16 cellular contexts compared by ENCODE assay signal in genomic region chr21:27649323-27649722, GRCh38.
DNase-seq lines count a peak whose midpoint lies in the region; ATAC-seq, FAIRE-seq and TF ChIP-seq lines count a peak whose summit lies in the region.
"Had no signal": no experiment of that assay in that cellular context is flagged by ENCODE, and none has a peak within 500 bp of the region (broad histone marks: within the 10 kb centered on the region; RNA-seq: fewer than 3 reads in every experiment).

No MANE protein-coding gene starts in this region.

- no peak overlapping the region for H3K27ac Mint-ChIP-seq in Caco-2 (ENCODE audit: unreplicated experiment)
- H3K27ac Mint-ChIP-seq: activated CD8-positive, alpha-beta memory T cell treated with anti-CD3 and anti-CD28 coated beads, Interleukin-2, amount 10 ng/mL, durations not matched to agents 7 days and 5 days; activated naive CD4-positive, alpha-beta T cell treated with anti-CD3 and anti-CD28 coated beads, Interleukin-2, amount 50 U/mL, for 72 hours had no signal

- FAIRE-seq in small intestine (lab: Jason Lieb, UNC), result no peak
- FAIRE-seq: D721Med had no signal

- intact Hi-C loops in Caco-2 (cut with micrococcal nuclease; ENCODE audit: unreplicated experiment), result no loop called here

- no peaks in the 10 kb centered on the region for H3K27me3 ChIP-seq in small intestine (ENCODE audit: control insufficient read depth in 2 of 2, insufficient read depth in 2 of 2, low read length in 2 of 2)
- H3K27me3 ChIP-seq in Caco-2 (replicated peaks; ENCODE audit: control insufficient read depth, insufficient read depth, low read length), result no peaks in the 10 kb centered on the region

- no peaks in the 10 kb centered on the region for H3K9me3 Mint-ChIP-seq in Caco-2 (ENCODE audit: unreplicated experiment)
- H3K9me3 Mint-ChIP-seq: activated naive CD4-positive, alpha-beta T cell treated with anti-CD3 and anti-CD28 coated beads, Interleukin-2, amount 50 U/mL, for 72 hours had no signal

- no peaks in the 10 kb centered on the region for H3K4me1 ChIP-seq in small intestine (ENCODE audit: control insufficient read depth in 2 of 2, insufficient read depth in 1 of 2, low read depth in 1 of 2, low read length in 1 of 2)
- no peaks in the 10 kb centered on the region for H3K4me1 ChIP-seq in Caco-2

- H3K36me3 Mint-ChIP-seq in Caco-2 (ENCODE audit: insufficient read depth, unreplicated experiment), result no peaks in the 10 kb centered on the region
- H3K36me3 Mint-ChIP-seq: activated CD8-positive, alpha-beta memory T cell treated with anti-CD3 and anti-CD28 coated beads, Interleukin-2, amount 10 ng/mL, durations not matched to agents 7 days and 5 days; activated naive CD4-positive, alpha-beta T cell treated with anti-CD3 and anti-CD28 coated beads, Interleukin-2, amount 50 U/mL, for 72 hours had no signal

- POLR2A ChIA-PET in Caco-2 (lab: Charles Lee), result no interaction called here

- CTCF ChIA-PET in Caco-2 (lab: Charles Lee), result no interaction called here

- no peak overlapping the region for H3K4me3 ChIP-seq in small intestine (ENCODE audit: low read depth in 1 of 2, low read length in 2 of 2)
- no peak overlapping the region for H3K4me3 ChIP-seq in Caco-2 (ENCODE audit: low read depth, low read length)

- WGBS in small intestine, 3 donors, result 68 to 76% (median 72%) methylated on average over 4 of the region's 4 CpGs

- H3K27ac ChIP-seq in small intestine (ENCODE audit: low read depth in 1 of 2, low read length in 1 of 2), result no peak overlapping the region

- no peaks in the 10 kb centered on the region for H3K9me3 ChIP-seq in small intestine (ENCODE audit: control insufficient read depth, low read depth)
- H3K9me3 ChIP-seq in Caco-2, result no peaks in the 10 kb centered on the region

- H3K27me3 Mint-ChIP-seq in Caco-2 (ENCODE audit: insufficient read depth, unreplicated experiment), result no peaks in the 10 kb centered on the region
- H3K27me3 Mint-ChIP-seq: activated CD8-positive, alpha-beta memory T cell treated with anti-CD3 and anti-CD28 coated beads, Interleukin-2, amount 10 ng/mL, durations not matched to agents 7 days and 5 days had no signal

- no peak overlapping the region for H3K4me3 Mint-ChIP-seq in Caco-2 (ENCODE audit: unreplicated experiment)
- H3K4me3 Mint-ChIP-seq: activated CD8-positive, alpha-beta memory T cell treated with anti-CD3 and anti-CD28 coated beads, Interleukin-2, amount 10 ng/mL, durations not matched to agents 7 days and 5 days had no signal

- H3K36me3 ChIP-seq in small intestine (ENCODE audit: control insufficient read depth in 2 of 2, insufficient read depth in 2 of 2, low read length in 2 of 2) (no peaks in the 10 kb centered on the region), Caco-2 (ENCODE audit: control insufficient read depth, insufficient read depth, low read length) (no peaks in the 10 kb centered on the region)

- ATAC-seq in GM18873 (IDR thresholded peaks at IDR 0.05; ENCODE audit: low FRiP score, unreplicated experiment), result no peak
- no peak for ATAC-seq in GM18861 (IDR thresholded peaks at IDR 0.05; ENCODE audit: unreplicated experiment)
- ATAC-seq: activated CD8-positive, alpha-beta memory T cell treated with anti-CD3 and anti-CD28 coated beads, Interleukin-2, amount 10 ng/mL, durations not matched to agents 7 days and 5 days; activated naive CD4-positive, alpha-beta T cell treated with anti-CD3 and anti-CD28 coated beads, Interleukin-2, amount 50 U/mL, for 72 hours had no signal

- no peaks in the 10 kb centered on the region for H3K4me1 Mint-ChIP-seq in Caco-2 (ENCODE audit: low read depth, unreplicated experiment)
- H3K4me1 Mint-ChIP-seq: activated CD8-positive, alpha-beta memory T cell treated with anti-CD3 and anti-CD28 coated beads, Interleukin-2, amount 10 ng/mL, durations not matched to agents 7 days and 5 days had no signal

- BruUV-seq in Caco-2 (replicated peaks; lab: Mats Ljungman, UMichigan), result no TSS peak

- DNase-seq in GM04503 (ENCODE audit: low read depth) (peak; percentile 77), T1000 (lab: John Stamatoyannopoulos, UW) (peak; percentile 7), fibroblast of peridontal ligament (ENCODE audit: extremely low read depth) (peak; percentile 96), renal cortical epithelial cell (ENCODE audit: low read depth) (peak; percentile 83), small intestine (no peak), Caco-2 (no peak)
- DNase-seq: activated CD8-positive, alpha-beta memory T cell treated with anti-CD3 and anti-CD28 coated beads, Interleukin-2, amount 10 ng/mL, durations not matched to agents 7 days and 5 days; effector memory CD4-positive, alpha-beta T cell; NCI-H1417 treated with DMSO at 0.1 percent for 48 hours; NCI-H526; retina; SHP77 treated with DMSO at 0.1 percent for 48 hours had no signal

- TF ChIP-seq CTCF in Caco-2 (IDR thresholded peaks at IDR 0.05; ENCODE audit: insufficient read depth in 1 of 2, low read depth in 1 of 2, low read length in 1 of 2, severe bottlenecking in 1 of 2, unreplicated experiment in 1 of 2), result no peak

Comparison
In these comparisons a context has a peak if more than half of its experiments do, and no peak if none do; other contexts are left out.
1. DNase-seq: peak in GM04503 (single experiment), T1000 (single experiment), fibroblast of peridontal ligament (single experiment) and renal cortical epithelial cell (single experiment); none in small intestine (single experiment) and Caco-2 (0 of 2).